ENCODE assay signal across 9 cellular contexts in the genomic region with DNA sequence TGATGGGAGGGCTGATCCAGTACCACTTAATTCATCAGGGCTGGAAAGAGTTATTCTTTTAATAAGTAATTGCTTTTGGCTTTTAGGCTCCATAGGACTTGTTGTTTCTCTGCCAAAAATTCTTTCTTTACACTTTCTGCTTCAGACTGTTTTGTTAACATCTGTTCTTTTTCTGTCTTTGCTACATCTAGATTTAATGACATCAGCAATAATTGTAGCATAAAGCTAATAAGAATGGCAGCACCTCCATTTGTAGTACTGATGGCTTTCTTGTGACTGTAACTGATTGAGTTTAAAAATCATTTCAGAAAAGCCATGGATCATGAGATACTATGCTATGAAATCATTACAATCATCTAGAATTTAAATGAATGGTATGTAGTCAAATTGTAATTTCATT. TPM values are rescaled to one million over a fixed set of nuclear protein-coding genes. Genes with fewer than 3 reads are reported as not detected.
"Had no signal": no experiment of that assay in that cellular context is flagged by ENCODE, and none has a peak within 500 bp of the region (broad histone marks: within the 10 kb centered on the region; RNA-seq: fewer than 3 reads in every experiment).

No MANE protein-coding gene starts in this region.

- H3K9me3 Mint-ChIP-seq: GM23338, H9 had no signal

- H2AFZ ChIP-seq: GM23338 had no signal

- H3K4me2 ChIP-seq: GM23338 had no signal

- H3K4me1 Mint-ChIP-seq: GM23338, H9 had no signal

- H3K27ac Mint-ChIP-seq: GM23338, H9 had no signal

- FAIRE-seq: H1, H54, HTR-8/SVneo, K562 had no signal

- ATAC-seq: GM23338, K562 had no signal

- DNase-seq: H9, HCEC 1CT, KG1 had no signal

- H3K4me3 ChIP-seq: GM23338, K562 had no signal

- H3K4me3 Mint-ChIP-seq: GM23338, H9 had no signal

RNA-seq across cellular contexts. Expression of a gene that starts 46.4 kb away (rescaled TPM):
- total RNA-seq: HT-29 had no signal
- polyA plus RNA-seq: K562 had no signal
